14 cellular contexts compared by ENCODE assay signal in the genomic region with DNA sequence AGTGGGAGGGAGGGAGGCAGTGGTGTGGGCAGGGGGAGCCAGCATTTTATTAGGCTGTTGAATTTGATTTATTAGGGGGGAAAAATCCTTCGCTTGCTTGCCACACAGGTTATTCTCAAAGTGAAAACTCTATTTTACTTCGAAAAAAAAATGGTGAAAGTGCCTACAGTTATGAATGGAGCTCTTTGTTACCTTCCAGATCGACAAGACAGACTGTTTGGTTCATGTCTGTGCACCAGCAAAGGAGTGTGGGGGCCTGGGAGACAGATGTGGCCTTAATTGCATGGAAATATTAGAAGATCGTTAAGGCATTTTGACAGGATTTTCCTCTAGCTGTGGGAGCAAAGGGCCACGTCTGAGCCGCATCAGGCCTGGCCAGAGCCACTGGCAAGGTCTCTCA. TPM values are rescaled to one million over a fixed set of nuclear protein-coding genes. Genes with fewer than 3 reads are reported as not detected.
DNase-seq lines count a peak whose midpoint lies in the region; ATAC-seq, FAIRE-seq and TF ChIP-seq lines count a peak whose summit lies in the region.
"Had no signal": no experiment of that assay in that cellular context is flagged by ENCODE, and none has a peak within 500 bp of the region (broad histone marks: within the 10 kb centered on the region; RNA-seq: fewer than 3 reads in every experiment).

No MANE protein-coding gene starts in this region.

- H3K4me1 Mint-ChIP-seq in CD4-positive, alpha-beta T cell (ENCODE audit: low read depth): peaks cover 92% of the 10 kb centered on the region
- H3K4me1 Mint-ChIP-seq in activated naive CD8-positive, alpha-beta T cell treated with anti-CD3 and anti-CD28 coated beads, Interleukin-2, amount 10 ng/mL, durations not matched to agents 7 days and 5 days: peaks cover 47% of the 10 kb centered on the region
- peaks cover 6% of the 10 kb centered on the region for H3K4me1 Mint-ChIP-seq in nephron

- no peak overlapping the region for H3K4me2 ChIP-seq in mammary epithelial cell (ENCODE audit: insufficient read depth, low read depth, low read length)

- H3K4me3 Mint-ChIP-seq in CD4-positive, alpha-beta T cell: peak overlapping the region; percentile 34
- H3K4me3 Mint-ChIP-seq in activated naive CD8-positive, alpha-beta T cell treated with anti-CD3 and anti-CD28 coated beads, Interleukin-2, amount 10 ng/mL, durations not matched to agents 7 days and 5 days: peak overlapping the region; percentile 5
- no peak overlapping the region for H3K4me3 Mint-ChIP-seq in nephron

- POLR2A ChIA-PET in CD4-positive, alpha-beta T cell (lab: Charles Lee): interaction anchor here (0.8 to 8.1 kb wide), 8 partner anchors 12 to 53 kb away, joined by 3 to 74 read pairs (median 8); a partner anchor contains a TSS
- POLR2A ChIA-PET in activated naive CD8-positive, alpha-beta T cell treated with anti-CD3 and anti-CD28 coated beads, Interleukin-2, amount 10 ng/mL, durations not matched to agents 7 days and 5 days (lab: Charles Lee): interaction anchor here (1.2 to 1.5 kb wide), 4 partner anchors 13 to 46 kb away, joined by 3 to 7 read pairs (median 5); a partner anchor contains a TSS

- no peak for ATAC-seq in CD4-positive, alpha-beta T cell (ENCODE audit: poor library complexity)
- ATAC-seq in activated naive CD8-positive, alpha-beta T cell treated with anti-CD3 and anti-CD28 coated beads, Interleukin-2, amount 10 ng/mL, durations not matched to agents 7 days and 5 days (ENCODE audit: low read depth): no peak
- ATAC-seq: Panc1 had no signal

- no TSS peak for BruUV-seq in mammary epithelial cell (replicated peaks; lab: Mats Ljungman, UMichigan)

- 53% methylated on average over 5 of the region's 6 CpGs for WGBS in mammary epithelial cell (ENCODE audit: low coverage, missing lambda C conversion rate)

- no peaks in the 10 kb centered on the region for H3K79me2 ChIP-seq in mammary epithelial cell (ENCODE audit: insufficient read depth, low read length)

- FAIRE-seq in D721Med (lab: Jason Lieb, UNC): no peak
- FAIRE-seq: TTC549 had no signal

- H3K27ac Mint-ChIP-seq in CD4-positive, alpha-beta T cell: peak overlapping the region; percentile 92
- peak overlapping the region; percentile 79 for H3K27ac Mint-ChIP-seq in activated naive CD8-positive, alpha-beta T cell treated with anti-CD3 and anti-CD28 coated beads, Interleukin-2, amount 10 ng/mL, durations not matched to agents 7 days and 5 days
- H3K27ac Mint-ChIP-seq in nephron: peak overlapping the region in 2 of 3 experiments; percentile 18 to 66

- intact Hi-C loops in CD4-positive, alpha-beta T cell (cut with DNase I, micrococcal nuclease): loop anchor here (2.0 to 5.0 kb wide), 2 partner anchors 23 to 42 kb away; no protein-coding TSS in a partner anchor
- intact Hi-C loops in mammary epithelial cell (cut with micrococcal nuclease): no loop called here

- no peak for DNase-seq in CD4-positive, alpha-beta T cell
- DNase-seq in HL-60 (ENCODE audit: low read depth in 1 of 2, low spot score in 1 of 2) (no peak), T-helper 1 cell (no peak), D721Med (ENCODE audit: insufficient read length, low spot score) (no peak), mammary epithelial cell (no peak)
- no peak for DNase-seq in activated naive CD8-positive, alpha-beta T cell treated with anti-CD3 and anti-CD28 coated beads, Interleukin-2, amount 10 ng/mL, durations not matched to agents 7 days and 5 days
- DNase-seq: activated effector memory CD4-positive, alpha-beta T cell treated with Interleukin-2 at 50 U/mL for 16 hours; DMS79; NCI-H69 had no signal

- H3K27me3 ChIP-seq in CD4-positive, alpha-beta T cell (ENCODE audit: control insufficient read depth, insufficient read depth, low read length): no peaks in the 10 kb centered on the region
- no peaks in the 10 kb centered on the region for H3K27me3 ChIP-seq in HL-60 (ENCODE audit: insufficient read depth, poor library complexity, severe bottlenecking)
- no peaks in the 10 kb centered on the region for H3K27me3 ChIP-seq in mammary epithelial cell (ENCODE audit: insufficient read depth, low read length)

- H4K20me1 ChIP-seq in mammary epithelial cell (ENCODE audit: insufficient read depth, low read length): no peaks in the 10 kb centered on the region

- no peaks in the 10 kb centered on the region for H3K27me3 Mint-ChIP-seq in CD4-positive, alpha-beta T cell
- no peaks in the 10 kb centered on the region for H3K27me3 Mint-ChIP-seq in activated naive CD8-positive, alpha-beta T cell treated with anti-CD3 and anti-CD28 coated beads, Interleukin-2, amount 10 ng/mL, durations not matched to agents 7 days and 5 days
- peaks cover 16% of the 10 kb centered on the region for H3K27me3 Mint-ChIP-seq in nephron (ENCODE audit: low read depth)

- H3K4me1 ChIP-seq in mammary epithelial cell (ENCODE audit: insufficient read depth, low read length): no peaks in the 10 kb centered on the region

- CTCF ChIA-PET in CD4-positive, alpha-beta T cell (lab: Charles Lee): interaction anchor here (2.6 kb wide), 1 partner anchor 91 kb away, joined by 6 read pairs; no protein-coding TSS in a partner anchor
- CTCF ChIA-PET in mammary epithelial cell (lab: Charles Lee; ENCODE audit: low non-redundant PET): interaction anchor here (0.7 kb wide), 1 partner anchor 11 kb away, joined by 3 read pairs; no protein-coding TSS in a partner anchor

- in situ Hi-C loops in mammary epithelial cell (cut with MboI; ENCODE audit: low sequenced_read_pairs in 2 of 2): no loop called here

- no peaks in the 10 kb centered on the region for H3K9me3 ChIP-seq in CD4-positive, alpha-beta T cell (ENCODE audit: control insufficient read depth, low read length)
- H3K9me3 ChIP-seq in mammary epithelial cell (replicated peaks; ENCODE audit: insufficient read depth, low read length): no peaks in the 10 kb centered on the region

- dilution Hi-C loops in mammary epithelial cell (cut with HindIII; ENCODE audit: low sequenced_read_pairs): no loop called here

- H3K9ac ChIP-seq in mammary epithelial cell (ENCODE audit: insufficient read depth, low read length): no peak overlapping the region

- H2AFZ ChIP-seq in mammary epithelial cell (ENCODE audit: low read depth, low read length): no peak overlapping the region

- no peak for TF ChIP-seq CTCF in CD4-positive, alpha-beta T cell (IDR thresholded peaks at IDR 0.05)
- TF ChIP-seq CTCF in HL-60 (IDR thresholded peaks at IDR 0.05; ENCODE audit: insufficient read depth, low read length) (no peak), nephron (IDR thresholded peaks at IDR 0.05; ENCODE audit: unreplicated experiment in 3 of 3) (no peak), D721Med (IDR thresholded peaks at IDR 0.05; ENCODE audit: insufficient read depth, missing control alignments) (no peak), mammary epithelial cell (conservative IDR thresholded peaks at IDR 0.05 in 1 of 2, IDR thresholded peaks at IDR 0.05 in 1 of 2; ENCODE audit: extremely low read depth in 1 of 2, insufficient read depth in 1 of 2, low read depth in 1 of 2, low read length in 2 of 2) (no peak)

- H3K36me3 ChIP-seq in mammary epithelial cell (ENCODE audit: insufficient read depth, low read length): no peaks in the 10 kb centered on the region

- H3K4me3 ChIP-seq in HL-60 (replicated peaks; ENCODE audit: insufficient read depth, low read length) (no peak overlapping the region), mammary epithelial cell (replicated peaks in 1 of 3; ENCODE audit: insufficient read depth in 1 of 3, low read depth in 2 of 3, low read length in 3 of 3) (no peak overlapping the region)
- H3K4me3 ChIP-seq: lung, SK-N-MC had no signal

- H3K9me3 Mint-ChIP-seq in CD4-positive, alpha-beta T cell: no peaks in the 10 kb centered on the region
- no peaks in the 10 kb centered on the region for H3K9me3 Mint-ChIP-seq in activated naive CD8-positive, alpha-beta T cell treated with anti-CD3 and anti-CD28 coated beads, Interleukin-2, amount 10 ng/mL, durations not matched to agents 7 days and 5 days
- no peaks in the 10 kb centered on the region for H3K9me3 Mint-ChIP-seq in nephron

- peak overlapping the region; percentile 37 for H3K27ac ChIP-seq in CD4-positive, alpha-beta T cell (ENCODE audit: low read depth, low read length)
- H3K27ac ChIP-seq in HL-60 (replicated peaks) (peak overlapping the region; percentile 30), mammary epithelial cell (ENCODE audit: insufficient read depth, low read depth, low read length) (no peak overlapping the region)
- H3K27ac ChIP-seq: SK-N-MC had no signal

- peaks cover 36% of the 10 kb centered on the region for H3K36me3 Mint-ChIP-seq in CD4-positive, alpha-beta T cell (ENCODE audit: low read depth)
- peaks cover 26% of the 10 kb centered on the region for H3K36me3 Mint-ChIP-seq in activated naive CD8-positive, alpha-beta T cell treated with anti-CD3 and anti-CD28 coated beads, Interleukin-2, amount 10 ng/mL, durations not matched to agents 7 days and 5 days
- H3K36me3 Mint-ChIP-seq in nephron (ENCODE audit: low read depth): peaks cover 4% of the 10 kb centered on the region

RNA-seq across cellular contexts. Expression of a gene that starts 45.7 kb away (rescaled TPM):
- total RNA-seq in CD4-positive, alpha-beta T cell: 10 to 100 TPM; 56.6 to 60.4 TPM
- 10 to 100 TPM; 83.4 to 86.5 TPM for total RNA-seq in activated naive CD8-positive, alpha-beta T cell treated with anti-CD3 and anti-CD28 coated beads, Interleukin-2, amount 10 ng/mL, durations not matched to agents 7 days and 5 days
- 1 to 10 TPM in 1 of 2 donors, under 1 TPM in 1; 0.67 to 1.6 TPM for total RNA-seq in mammary epithelial cell
- 7.1 TPM for polyA plus RNA-seq in mammary epithelial cell
- 40.9 TPM for polyA minus RNA-seq in mammary epithelial cell

Comparison
In these comparisons a context has a peak if more than half of its experiments do, and no peak if none do; other contexts are left out.
1. H3K27ac Mint-ChIP-seq: peak in every context shown above with its lines; median percentile 92 in CD4-positive, alpha-beta T cell; 79 in activated naive CD8-positive, alpha-beta T cell treated with anti-CD3 and anti-CD28 coated beads, Interleukin-2, amount 10 ng/mL, durations not matched to agents 7 days and 5 days; 42 in nephron.
2. H3K4me3 Mint-ChIP-seq: peak in CD4-positive, alpha-beta T cell (single experiment) and activated naive CD8-positive, alpha-beta T cell treated with anti-CD3 and anti-CD28 coated beads, Interleukin-2, amount 10 ng/mL, durations not matched to agents 7 days and 5 days (single experiment); none in nephron (0 of 3).
3. RNA of a gene that starts 45.7 kb away (total RNA-seq): 83.4 to 86.5 TPM in activated naive CD8-positive, alpha-beta T cell treated with anti-CD3 and anti-CD28 coated beads, Interleukin-2, amount 10 ng/mL, durations not matched to agents 7 days and 5 days and 56.6 to 60.4 TPM in CD4-positive, alpha-beta T cell; 0.67 to 1.6 TPM in mammary epithelial cell; every median in the first group is over 10 times any median in the second.